In the genomic region with DNA sequence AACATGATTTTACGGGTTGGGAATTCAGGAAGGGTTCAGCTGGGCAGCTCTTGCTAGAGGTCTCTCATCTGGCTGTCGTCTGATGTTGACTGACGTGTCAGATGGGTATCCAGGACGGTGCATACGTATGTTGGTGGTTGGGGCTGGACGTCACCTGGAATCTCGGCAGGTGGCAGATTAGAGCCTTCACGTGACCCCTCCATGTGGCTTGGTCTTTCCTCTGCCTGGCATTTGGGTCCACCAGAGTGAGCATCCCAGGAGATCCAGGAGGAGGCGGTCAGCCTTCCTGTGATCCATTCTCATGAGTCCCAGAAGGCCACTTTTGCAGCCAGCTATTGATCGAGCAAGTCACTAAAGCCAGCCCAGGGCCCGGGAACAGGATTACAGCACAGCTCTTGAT, we compare ENCODE assay signal across 21 cellular contexts.
DNase-seq lines count a peak whose midpoint lies in the region; ATAC-seq, FAIRE-seq and TF ChIP-seq lines count a peak whose summit lies in the region.
"Had no signal": no experiment of that assay in that cellular context is flagged by ENCODE, and none has a peak within 500 bp of the region (broad histone marks: within the 10 kb centered on the region; RNA-seq: fewer than 3 reads in every experiment).

No MANE protein-coding gene starts in this region.

- H3K79me2 ChIP-seq in HepG2 (ENCODE audit: insufficient read depth, low read length) (no peaks in the 10 kb centered on the region), trophoblast cell (ENCODE audit: control insufficient read depth, insufficient read depth, low read length, poor library complexity) (no peaks in the 10 kb centered on the region)

- CTCF ChIA-PET in HepG2 (lab: Yijun Ruan, JAX; ENCODE audit: low intra/inter-chr PET ratio, low total read pairs) (no interaction called here), Caco-2 (lab: Charles Lee) (no interaction called here)

- H2AFZ ChIP-seq in HepG2 (ENCODE audit: low read length), result no peak overlapping the region
- H2AFZ ChIP-seq in trophoblast cell (ENCODE audit: insufficient read depth, low read length, poor library complexity), result no peak overlapping the region

- H3K18ac ChIP-seq in trophoblast cell (ENCODE audit: low read length), result no peak overlapping the region

- ATAC-seq in HepG2 (no peak), right lobe of liver (no peak)
- ATAC-seq: A549; CD8-positive, alpha-beta T cell had no signal

- H3K23ac ChIP-seq in trophoblast cell (ENCODE audit: low read length), result no peak overlapping the region

- POLR2A ChIA-PET in HepG2 (lab: Yijun Ruan, JAX), result no interaction called here
- POLR2A ChIA-PET in Caco-2 (lab: Charles Lee), result no interaction called here

- no peak overlapping the region for H2AK5ac ChIP-seq in trophoblast cell (ENCODE audit: low read length)

- no peaks in the 10 kb centered on the region for H3K9me3 ChIP-seq in HepG2 (ENCODE audit: low read length)
- H3K9me3 ChIP-seq in right lobe of liver, result no peaks in the 10 kb centered on the region
- no peaks in the 10 kb centered on the region for H3K9me3 ChIP-seq in trophoblast cell (ENCODE audit: insufficient read depth, low read depth, low read length)
- no peaks in the 10 kb centered on the region for H3K9me3 ChIP-seq in Caco-2
- H3K9me3 ChIP-seq: A549; BLaER1 treated with 17β-estradiol and CSF1 and Interleukin-3, amounts not matched to agents 10 nM and 100 nM had no signal

- TF ChIP-seq EP300 in HepG2 (IDR thresholded peaks at IDR 0.05; ENCODE audit: low read depth in 2 of 2, low read length in 2 of 2) (no peak), HepG2 (CRISPR knock-in tag; IDR thresholded peaks at IDR 0.05; ENCODE audit: borderline replicate concordance) (no peak)

- H4K12ac ChIP-seq in trophoblast cell (ENCODE audit: low read depth, low read length), result no peak overlapping the region

- H3K27me3 ChIP-seq in HepG2 (ENCODE audit: control insufficient read depth in 1 of 2, insufficient read depth in 2 of 2, low read length in 2 of 2) (peaks cover 0 to 56% of the 10 kb centered on the region in 2 experiments; a peak in 3 of 5 replicates), right lobe of liver (no peaks in the 10 kb centered on the region), trophoblast cell (ENCODE audit: insufficient read depth, low read length) (no peaks in the 10 kb centered on the region), Caco-2 (replicated peaks; ENCODE audit: control insufficient read depth, insufficient read depth, low read length) (peaks cover 2% of the 10 kb centered on the region)
- H3K27me3 ChIP-seq: BLaER1 treated with 17β-estradiol and CSF1 and Interleukin-3, amounts not matched to agents 10 nM and 100 nM had no signal

- H4K8ac ChIP-seq in trophoblast cell (ENCODE audit: low read depth, low read length), result no peak overlapping the region

- intact Hi-C loops in HepG2 (cut with micrococcal nuclease; ENCODE audit: unreplicated experiment), result no loop called here
- intact Hi-C loops in right lobe of liver (cut with DNase I), result no loop called here
- intact Hi-C loops in Caco-2 (cut with micrococcal nuclease; ENCODE audit: unreplicated experiment), result no loop called here

- no peak overlapping the region for H2BK5ac ChIP-seq in trophoblast cell (ENCODE audit: low read depth, low read length, poor library complexity)

- no peak overlapping the region for H3K27ac Mint-ChIP-seq in glutamatergic neuron (ENCODE audit: unreplicated experiment)
- no peak overlapping the region for H3K27ac Mint-ChIP-seq in Caco-2 (ENCODE audit: unreplicated experiment)
- H3K27ac Mint-ChIP-seq: B cell; CD4-positive, alpha-beta T cell; CD8-positive, alpha-beta T cell had no signal

- H3K79me1 ChIP-seq in trophoblast cell (ENCODE audit: low read length), result no peaks in the 10 kb centered on the region

- no peak for TF ChIP-seq RAD21 in HepG2 (CRISPR knock-in tag; IDR thresholded peaks at IDR 0.05)

- H3K27me3 Mint-ChIP-seq in glutamatergic neuron (ENCODE audit: unreplicated experiment) (peaks cover 10% of the 10 kb centered on the region), Caco-2 (ENCODE audit: insufficient read depth, unreplicated experiment) (peaks cover 17% of the 10 kb centered on the region)

- H3K4me1 Mint-ChIP-seq in glutamatergic neuron (ENCODE audit: low read depth, unreplicated experiment) (peaks cover 17% of the 10 kb centered on the region), Caco-2 (ENCODE audit: low read depth, unreplicated experiment) (no peaks in the 10 kb centered on the region)
- H3K4me1 Mint-ChIP-seq: B cell had no signal

- no peak overlapping the region for H2BK12ac ChIP-seq in trophoblast cell (ENCODE audit: low read length)

- H3K4me2 ChIP-seq in HepG2 (ENCODE audit: low read depth, low read length) (no peak overlapping the region), trophoblast cell (ENCODE audit: low read length) (no peak overlapping the region)
- H3K4me2 ChIP-seq: A549; BLaER1 treated with 17β-estradiol and CSF1 and Interleukin-3, amounts not matched to agents 10 nM and 100 nM had no signal

- H3K9ac ChIP-seq in HepG2 (ENCODE audit: insufficient read depth, low read depth, low read length) (no peak overlapping the region), trophoblast cell (ENCODE audit: low read length) (no peak overlapping the region)
- H3K9ac ChIP-seq: BLaER1 treated with 17β-estradiol and CSF1 and Interleukin-3, amounts not matched to agents 10 nM and 100 nM had no signal

- FAIRE-seq in HepG2 (lab: Jason Lieb, UNC) (no peak), urothelium cell line (lab: Jason Lieb, UNC) (peak; percentile 17)
- FAIRE-seq: A549, G401.6, GM12891, GM19239 had no signal

- no peak for TF ChIP-seq POLR2A in HepG2 (IDR thresholded peaks at IDR 0.05; ENCODE audit: insufficient read depth in 1 of 2, low read depth in 2 of 2, low read length in 2 of 2)
- no peak for TF ChIP-seq POLR2A in right lobe of liver (IDR thresholded peaks at IDR 0.05)

- TF ChIP-seq CTCF in HepG2 (CRISPR knock-in tag; IDR thresholded peaks at IDR 0.05) (no peak), right lobe of liver (IDR thresholded peaks at IDR 0.05) (no peak), glutamatergic neuron (IDR thresholded peaks at IDR 0.05; ENCODE audit: partially characterized antibody, unreplicated experiment) (no peak), Caco-2 (IDR thresholded peaks at IDR 0.05; ENCODE audit: insufficient read depth in 1 of 2, low read depth in 1 of 2, low read length in 1 of 2, severe bottlenecking in 1 of 2, unreplicated experiment in 1 of 2) (no peak)

- H3K36me3 Mint-ChIP-seq in glutamatergic neuron (ENCODE audit: unreplicated experiment) (no peaks in the 10 kb centered on the region), Caco-2 (ENCODE audit: insufficient read depth, unreplicated experiment) (no peaks in the 10 kb centered on the region)
- H3K36me3 Mint-ChIP-seq: CD8-positive, alpha-beta T cell had no signal

- no peaks in the 10 kb centered on the region for H3K4me1 ChIP-seq in HepG2 (ENCODE audit: insufficient read depth, low read length)
- no peaks in the 10 kb centered on the region for H3K4me1 ChIP-seq in right lobe of liver
- H3K4me1 ChIP-seq in trophoblast cell (ENCODE audit: control insufficient read depth in 1 of 2, insufficient read depth in 2 of 2, low read length in 2 of 2), result no peaks in the 10 kb centered on the region
- no peaks in the 10 kb centered on the region for H3K4me1 ChIP-seq in Caco-2
- H3K4me1 ChIP-seq: A549; BLaER1 treated with 17β-estradiol and CSF1 and Interleukin-3, amounts not matched to agents 10 nM and 100 nM had no signal

- DNase-seq in HepG2 (ENCODE audit: low spot score), result no peak
- DNase-seq in right lobe of liver, result no peak
- DNase-seq in glutamatergic neuron, result peak; percentile 71
- no peak for DNase-seq in trophoblast cell
- DNase-seq in urothelium cell line (ENCODE audit: low spot score), result no peak
- no peak for DNase-seq in Caco-2
- no peak for DNase-seq in HuH-7.5 (ENCODE audit: low spot score)
- no peak for DNase-seq in cerebellar nuclear complex (lab: John Stamatoyannopoulos, UW)
- DNase-seq: AML-193; CD4-positive, alpha-beta T cell; CD8-positive, alpha-beta T cell; DMS79 treated with DMSO at 0.1 percent for 48 hours; GF-D8 had no signal

- H3K4me3 ChIP-seq in HepG2 (replicated peaks in 1 of 3; ENCODE audit: insufficient read depth in 1 of 3, low read depth in 2 of 3, low read length in 3 of 3) (no peak overlapping the region), right lobe of liver (no peak overlapping the region), trophoblast cell (ENCODE audit: low read depth, low read length) (peak overlapping the region; percentile 50), Caco-2 (ENCODE audit: low read depth, low read length) (no peak overlapping the region)
- H3K4me3 ChIP-seq: A549; BLaER1 treated with 17β-estradiol and CSF1 and Interleukin-3, amounts not matched to agents 10 nM and 100 nM had no signal

- H3K4ac ChIP-seq in trophoblast cell (ENCODE audit: low read depth, low read length), result no peak overlapping the region

- H3K27ac ChIP-seq in HepG2 (ENCODE audit: extremely low read length, insufficient read depth, low read length) (no peak overlapping the region), right lobe of liver (no peak overlapping the region), trophoblast cell (ENCODE audit: low read depth, low read length) (no peak overlapping the region)
- H3K27ac ChIP-seq: 22Rv1; A549; BLaER1 treated with 17β-estradiol and CSF1 and Interleukin-3, amounts not matched to agents 10 nM and 100 nM; C4-2B had no signal

- WGBS in HepG2 (ENCODE audit: low lambda C conversion rate), result 33% methylated on average over 9 of the region's 11 CpGs
- 57% methylated on average over 4 of the region's 11 CpGs for WGBS in right lobe of liver (ENCODE audit: insufficient coverage, low coverage, low lambda C conversion rate, missing lambda C conversion rate)
- no CpG with 5 or more reads among the region's 11 CpGs for WGBS in trophoblast cell (ENCODE audit: extremely low coverage, insufficient coverage, insufficient read length)

- peaks cover 7% of the 10 kb centered on the region for H3K9me3 Mint-ChIP-seq in glutamatergic neuron (ENCODE audit: unreplicated experiment)
- no peaks in the 10 kb centered on the region for H3K9me3 Mint-ChIP-seq in Caco-2 (ENCODE audit: unreplicated experiment)
- H3K9me3 Mint-ChIP-seq: CD4-positive, alpha-beta T cell; CD8-positive, alpha-beta T cell had no signal

- no peak overlapping the region for H3K4me3 Mint-ChIP-seq in glutamatergic neuron (ENCODE audit: unreplicated experiment)
- H3K4me3 Mint-ChIP-seq in Caco-2 (ENCODE audit: unreplicated experiment), result no peak overlapping the region
- H3K4me3 Mint-ChIP-seq: B cell; CD4-positive, alpha-beta T cell; CD8-positive, alpha-beta T cell had no signal

- H4K20me1 ChIP-seq in HepG2 (ENCODE audit: insufficient read depth, low read length), result no peaks in the 10 kb centered on the region
- H4K20me1 ChIP-seq: BLaER1 treated with 17β-estradiol and CSF1 and Interleukin-3, amounts not matched to agents 10 nM and 100 nM had no signal

- in situ Hi-C loops in HepG2 (cut with HindIII; ENCODE audit: extremely low pct_ligation_motif_present, low pct_unique_long_range_greater_than_20kb), result no loop called here

- no peak overlapping the region for H4K91ac ChIP-seq in trophoblast cell (ENCODE audit: low read depth, low read length)

- no TSS peak for BruUV-seq in HepG2 (replicated peaks; lab: Mats Ljungman, UMichigan)
- no TSS peak for BruUV-seq in Caco-2 (replicated peaks; lab: Mats Ljungman, UMichigan)

- H3K14ac ChIP-seq in trophoblast cell (ENCODE audit: low read length), result no peak overlapping the region

- H2BK120ac ChIP-seq in trophoblast cell (ENCODE audit: insufficient read depth, low read length, poor library complexity), result no peak overlapping the region

- no peaks in the 10 kb centered on the region for H3K36me3 ChIP-seq in HepG2 (replicated peaks in 1 of 2; ENCODE audit: control insufficient read depth in 1 of 2, insufficient read depth in 2 of 2, low read length in 2 of 2)
- H3K36me3 ChIP-seq in right lobe of liver, result no peaks in the 10 kb centered on the region
- H3K36me3 ChIP-seq in trophoblast cell (ENCODE audit: control insufficient read depth in 1 of 2, insufficient read depth in 2 of 2, low read length in 2 of 2), result no peaks in the 10 kb centered on the region
- no peaks in the 10 kb centered on the region for H3K36me3 ChIP-seq in Caco-2 (ENCODE audit: control insufficient read depth, insufficient read depth, low read length)
- H3K36me3 ChIP-seq: BLaER1 treated with 17β-estradiol and CSF1 and Interleukin-3, amounts not matched to agents 10 nM and 100 nM had no signal
